1 cellular context compared by ENCODE assay signal in the genomic region with DNA sequence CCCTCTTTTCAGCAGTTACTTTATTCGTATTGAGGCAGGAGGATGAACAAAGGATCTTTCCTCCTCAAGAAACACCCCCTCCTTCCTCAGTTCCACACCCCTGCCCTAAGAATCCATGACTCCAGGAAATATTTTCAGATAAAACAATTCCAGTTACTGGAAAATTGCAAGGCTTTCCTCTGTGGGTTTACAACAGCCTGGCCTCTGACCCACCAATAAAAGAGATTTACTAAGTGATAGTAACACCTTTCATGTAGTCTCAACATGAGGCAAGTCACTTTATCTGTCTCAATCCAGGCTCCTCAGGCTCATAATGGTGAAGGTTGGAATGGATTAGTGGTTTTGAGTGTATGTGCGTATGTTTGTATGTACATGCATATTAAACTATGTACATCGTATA.
TF ChIP-seq lines count a peak whose summit lies in the region.

No MANE protein-coding gene starts in this region.

TF ChIP-seq in K562, 482 proteins besides CTCF, POLR2A, EP300 and RAD21 (continued from another document):
- 0 out of 2 replicates have a peak, but pooled peaks have one; percentile 19 for TF ChIP-seq HMBOX1 (IDR thresholded peaks at IDR 0.05)
- no peak for TF ChIP-seq E2F4 (CRISPR knock-in tag; IDR thresholded peaks at IDR 0.05; ENCODE audit: low read depth)
- no peak for TF ChIP-seq LCOR (CRISPR knock-in tag; IDR thresholded peaks at IDR 0.05)
- TF ChIP-seq IRF2 (CRISPR knock-in tag; IDR thresholded peaks at IDR 0.05), result no peak
- TF ChIP-seq STAG1 (CRISPR knock-in tag; IDR thresholded peaks at IDR 0.05; ENCODE audit: borderline replicate concordance), result no peak
- TF ChIP-seq GTF2F1 (IDR thresholded peaks at IDR 0.05; ENCODE audit: low read depth, low read length), result no peak
- TF ChIP-seq MIER1 (IDR thresholded peaks at IDR 0.05; ENCODE audit: low read depth), result no peak
- TF ChIP-seq C11orf30 (IDR thresholded peaks at IDR 0.05; ENCODE audit: low read depth), result no peak
- peak; percentile 72 for TF ChIP-seq TEAD4 (IDR thresholded peaks at IDR 0.05; ENCODE audit: low read length)
- TF ChIP-seq TEAD4 (CRISPR knock-in tag; IDR thresholded peaks at IDR 0.05; ENCODE audit: borderline replicate concordance), result no peak
- no peak for TF ChIP-seq ZFP30 (CRISPR knock-in tag; IDR thresholded peaks at IDR 0.05; ENCODE audit: borderline replicate concordance)
- TF ChIP-seq ZNF133 (CRISPR knock-in tag; IDR thresholded peaks at IDR 0.05), result no peak
